In genomic region chr3:144294659-144295538, GRCh38 we compare ENCODE assay signal across 12 cellular contexts.
DNase-seq lines count a peak whose midpoint lies in the region; ATAC-seq and TF ChIP-seq lines count a peak whose summit lies in the region.
"Had no signal": no experiment of that assay in that cellular context is flagged by ENCODE, and none has a peak within 500 bp of the region (broad histone marks: within the 10 kb centered on the region; RNA-seq: fewer than 3 reads in every experiment).

No MANE protein-coding gene starts in this region.

- peaks cover 20% of the 10 kb centered on the region for H3K4me1 Mint-ChIP-seq in activated naive CD8-positive, alpha-beta T cell treated with anti-CD3 and anti-CD28 coated beads, Interleukin-2, amount 50 U/mL, for 24 hours
- H3K4me1 Mint-ChIP-seq in activated naive CD8-positive, alpha-beta T cell treated with anti-CD3 and anti-CD28 coated beads for 36 hours: peaks cover 18% of the 10 kb centered on the region
- peaks cover 9% of the 10 kb centered on the region for H3K4me1 Mint-ChIP-seq in type B pancreatic cell (ENCODE audit: unreplicated experiment)

- no peak for TF ChIP-seq CTCF in type B pancreatic cell (conservative IDR thresholded peaks at IDR 0.05)

- no peak for DNase-seq in activated naive CD8-positive, alpha-beta T cell treated with anti-CD3 and anti-CD28 coated beads, Interleukin-2, amount 50 U/mL, for 24 hours
- no peak for DNase-seq in activated naive CD8-positive, alpha-beta T cell treated with anti-CD3 and anti-CD28 coated beads for 36 hours
- no peak for DNase-seq in type B pancreatic cell (ENCODE audit: extremely low spot score, unreplicated experiment)
- DNase-seq in NCI-H82 (lab: John Stamatoyannopoulos, UW): no peak
- no peak for DNase-seq in HuH-7 (ENCODE audit: low spot score)
- no peak for DNase-seq in NCI-H748 (lab: John Stamatoyannopoulos, UW; ENCODE audit: unreplicated experiment)
- DNase-seq: activated CD4-positive, alpha-beta T cell treated with anti-CD3 and anti-CD28 coated beads, Interleukin-2, amount 50 U/mL, for 48 hours; anterior cingulate cortex; NCI-H2171 had no signal

- H3K27me3 Mint-ChIP-seq in activated naive CD8-positive, alpha-beta T cell treated with anti-CD3 and anti-CD28 coated beads, Interleukin-2, amount 50 U/mL, for 24 hours: no peaks in the 10 kb centered on the region
- peaks cover 22% of the 10 kb centered on the region for H3K27me3 Mint-ChIP-seq in activated naive CD8-positive, alpha-beta T cell treated with anti-CD3 and anti-CD28 coated beads for 36 hours
- H3K27me3 Mint-ChIP-seq in type B pancreatic cell: peaks cover 3% of the 10 kb centered on the region
- H3K27me3 Mint-ChIP-seq: memory B cell had no signal

- H3K36me3 Mint-ChIP-seq in activated naive CD8-positive, alpha-beta T cell treated with anti-CD3 and anti-CD28 coated beads, Interleukin-2, amount 50 U/mL, for 24 hours (ENCODE audit: low read depth): no peaks in the 10 kb centered on the region
- no peaks in the 10 kb centered on the region for H3K36me3 Mint-ChIP-seq in activated naive CD8-positive, alpha-beta T cell treated with anti-CD3 and anti-CD28 coated beads for 36 hours
- H3K36me3 Mint-ChIP-seq in type B pancreatic cell: no peaks in the 10 kb centered on the region
- H3K36me3 Mint-ChIP-seq: memory B cell had no signal

- H3K4me3 Mint-ChIP-seq in activated naive CD8-positive, alpha-beta T cell treated with anti-CD3 and anti-CD28 coated beads, Interleukin-2, amount 50 U/mL, for 24 hours: no peak overlapping the region
- no peak overlapping the region for H3K4me3 Mint-ChIP-seq in activated naive CD8-positive, alpha-beta T cell treated with anti-CD3 and anti-CD28 coated beads for 36 hours
- H3K4me3 Mint-ChIP-seq in type B pancreatic cell: peak overlapping the region; percentile 64
- H3K4me3 Mint-ChIP-seq: memory B cell had no signal

- H3K9me3 Mint-ChIP-seq in activated naive CD8-positive, alpha-beta T cell treated with anti-CD3 and anti-CD28 coated beads, Interleukin-2, amount 50 U/mL, for 24 hours: no peaks in the 10 kb centered on the region
- peaks cover 10% of the 10 kb centered on the region for H3K9me3 Mint-ChIP-seq in activated naive CD8-positive, alpha-beta T cell treated with anti-CD3 and anti-CD28 coated beads for 36 hours
- H3K9me3 Mint-ChIP-seq in type B pancreatic cell: peaks cover 3% of the 10 kb centered on the region
- H3K9me3 Mint-ChIP-seq: memory B cell had no signal

- peak; percentile 63 for ATAC-seq in activated naive CD8-positive, alpha-beta T cell treated with anti-CD3 and anti-CD28 coated beads, Interleukin-2, amount 50 U/mL, for 24 hours
- ATAC-seq in HG02623 (IDR thresholded peaks at IDR 0.05; ENCODE audit: unreplicated experiment) (peak; percentile 83), HG03457 (IDR thresholded peaks at IDR 0.05; ENCODE audit: unreplicated experiment) (peak; percentile 66)

- H3K27ac Mint-ChIP-seq in activated naive CD8-positive, alpha-beta T cell treated with anti-CD3 and anti-CD28 coated beads, Interleukin-2, amount 50 U/mL, for 24 hours: no peak overlapping the region
- no peak overlapping the region for H3K27ac Mint-ChIP-seq in activated naive CD8-positive, alpha-beta T cell treated with anti-CD3 and anti-CD28 coated beads for 36 hours
- H3K27ac Mint-ChIP-seq in type B pancreatic cell: peak overlapping the region; percentile 91
- H3K27ac Mint-ChIP-seq: memory B cell had no signal
